Comparison of ENCODE assay signal across 8 cellular contexts in genomic region chr9:97803167-97804058, GRCh38. TPM values are rescaled to one million over a fixed set of nuclear protein-coding genes. Genes with fewer than 3 reads are reported as not detected.
DNase-seq lines count a peak whose midpoint lies in the region; ATAC-seq and TF ChIP-seq lines count a peak whose summit lies in the region.

No MANE protein-coding gene starts in this region.

- peaks cover 11% of the 10 kb centered on the region for H3K27me3 ChIP-seq in colonic mucosa
- H3K27me3 ChIP-seq in left lung = peaks cover 10 to 68% of the 10 kb centered on the region in 2 donors

- no peaks in the 10 kb centered on the region for H3K36me3 Mint-ChIP-seq in activated CD4-positive, alpha-beta T cell treated with anti-CD3 and anti-CD28 coated beads for 36 hours (ENCODE audit: low read depth)

- CTCF ChIA-PET in activated CD4-positive, alpha-beta T cell treated with anti-CD3 and anti-CD28 coated beads for 36 hours (lab: Charles Lee) = interaction anchor here (0.8 kb wide), 1 partner anchor 23 kb away, joined by 3 read pairs; no protein-coding TSS in a partner anchor

- peak overlapping the region; percentile 72 for H3K4me3 Mint-ChIP-seq in activated CD4-positive, alpha-beta T cell treated with anti-CD3 and anti-CD28 coated beads for 36 hours

- H3K4me1 ChIP-seq in colonic mucosa = no peaks in the 10 kb centered on the region
- H3K4me1 ChIP-seq in left lung = peaks cover 3 to 13% of the 10 kb centered on the region in 2 donors

- H3K27ac ChIP-seq in colonic mucosa = no peak overlapping the region
- H3K27ac ChIP-seq in left lung = peak overlapping the region; percentile 45 to 56

- DNase-seq in DMS 273 (lab: John Stamatoyannopoulos, UW; ENCODE audit: unreplicated experiment) (peak; percentile 84), DMS 273 treated with DMSO at 0.1 percent for 48 hours (lab: John Stamatoyannopoulos, UW) (no peak), NCI-H2196 treated with DMSO at 0.1 percent for 48 hours (lab: John Stamatoyannopoulos, UW; ENCODE audit: unreplicated experiment) (peak; percentile 48), colonic mucosa (peak; percentile 74), left lung (peak; percentile 81 to 95)
- DNase-seq in activated CD4-positive, alpha-beta T cell treated with anti-CD3 and anti-CD28 coated beads for 36 hours = peak; percentile 86
- DNase-seq in stimulated activated CD4-positive, alpha-beta T cell treated with anti-CD3 and anti-CD28 coated beads, Interleukin-2, amount 100 ng/mL, for 24 hours = peak; percentile 72 to 74

- intact Hi-C loops in activated CD4-positive, alpha-beta T cell treated with anti-CD3 and anti-CD28 coated beads for 36 hours (cut with DNase I, micrococcal nuclease) = loop anchor here (1.0 to 10.0 kb wide), 7 partner anchors 53 to 454 kb away; partner anchors contain the start of genes ANP32B (in 1 of the 2), NCBP1 (in 1 of the 2), TBC1D2 (in 1 of the 2) and TSTD2 (in 1 of the 2)
- intact Hi-C loops in colonic mucosa (cut with DNase I) (no loop called here), left lung (cut with DNase I) (no loop called here)

- H3K27me3 Mint-ChIP-seq in activated CD4-positive, alpha-beta T cell treated with anti-CD3 and anti-CD28 coated beads for 36 hours = peaks cover 21% of the 10 kb centered on the region

- H3K4me1 Mint-ChIP-seq in activated CD4-positive, alpha-beta T cell treated with anti-CD3 and anti-CD28 coated beads for 36 hours = peaks cover 10% of the 10 kb centered on the region

- H3K4me3 ChIP-seq in colonic mucosa (peak overlapping the region; percentile 35), left lung (peak overlapping the region; percentile 32 to 40)

- TF ChIP-seq CTCF in colonic mucosa (IDR thresholded peaks at IDR 0.05) (no peak), left lung (IDR thresholded peaks at IDR 0.05) (peak in 1 of 2 donors; percentile 20)

- no peaks in the 10 kb centered on the region for H3K9me3 Mint-ChIP-seq in activated CD4-positive, alpha-beta T cell treated with anti-CD3 and anti-CD28 coated beads for 36 hours (ENCODE audit: low read depth)

- POLR2A ChIA-PET in activated CD4-positive, alpha-beta T cell treated with anti-CD3 and anti-CD28 coated beads for 36 hours (lab: Charles Lee) = no interaction called here

- ATAC-seq in HG02943 (IDR thresholded peaks at IDR 0.05; ENCODE audit: low read depth, unreplicated experiment) (peak; percentile 85), left lung (peak; percentile 98)
- ATAC-seq in activated CD4-positive, alpha-beta T cell treated with anti-CD3 and anti-CD28 coated beads for 36 hours = peak; percentile 90

- H3K9ac ChIP-seq in colonic mucosa (ENCODE audit: low read depth in 2 of 2, low read length in 2 of 2) = peak overlapping the region; percentile 51 to 52

- H3K9me3 ChIP-seq in colonic mucosa (no peaks in the 10 kb centered on the region), left lung (no peaks in the 10 kb centered on the region)

- no peaks in the 10 kb centered on the region for H3K36me3 ChIP-seq in colonic mucosa
- no peaks in the 10 kb centered on the region for H3K36me3 ChIP-seq in left lung

- peak overlapping the region; percentile 67 for H3K27ac Mint-ChIP-seq in activated CD4-positive, alpha-beta T cell treated with anti-CD3 and anti-CD28 coated beads for 36 hours

RNA-seq across cellular contexts. Expression of gene FOXE1, which starts 49.6 kb away (rescaled TPM):
- under 1 TPM; 0.07 TPM for total RNA-seq in activated CD4-positive, alpha-beta T cell treated with anti-CD3 and anti-CD28 coated beads for 36 hours
- not detected for total RNA-seq in colonic mucosa
- total RNA-seq in left lung = not detected

Comparison
In these comparisons a context has a peak if more than half of its experiments do, and no peak if none do; other contexts are left out.
1. intact Hi-C loops: an anchor here in activated CD4-positive, alpha-beta T cell treated with anti-CD3 and anti-CD28 coated beads for 36 hours (1.0 to 10.0 kb wide); none called in colonic mucosa and left lung.